13 cellular contexts compared by ENCODE assay signal in genomic region chr11:128298271-128298670, GRCh38.
DNase-seq lines count a peak whose midpoint lies in the region; ATAC-seq and TF ChIP-seq lines count a peak whose summit lies in the region.
"Had no signal": no experiment of that assay in that cellular context is flagged by ENCODE, and none has a peak within 500 bp of the region (broad histone marks: within the 10 kb centered on the region; RNA-seq: fewer than 3 reads in every experiment).

No MANE protein-coding gene starts in this region.

- DNase-seq in heart left ventricle (no peak), Right ventricle myocardium inferior (ENCODE audit: missing footprints) (no peak), upper lobe of right lung (no peak), endodermal cell (no peak), NCI-H1694 treated with DMSO at 0.1 percent for 48 hours (lab: John Stamatoyannopoulos, UW) (no peak), COR-L47 (lab: John Stamatoyannopoulos, UW) (no peak)
- no peak for DNase-seq in activated CD4-positive, alpha-beta memory T cell treated with anti-CD3 and anti-CD28 coated beads, Interleukin-2, amount 10 ng/mL, durations not matched to agents 7 days and 5 days
- no peak for DNase-seq in naive thymus-derived CD4-positive, alpha-beta T cell
- DNase-seq: BE2C, colonic mucosa, NCI-H345 had no signal

- POLR2A ChIA-PET in activated CD4-positive, alpha-beta memory T cell treated with anti-CD3 and anti-CD28 coated beads, Interleukin-2, amount 10 ng/mL, durations not matched to agents 7 days and 5 days (lab: Charles Lee): interaction anchor here (1.1 to 7.7 kb wide), 9 partner anchors 7 to 220 kb away, joined by 3 to 271 read pairs (median 64); no protein-coding TSS in a partner anchor
- POLR2A ChIA-PET in naive thymus-derived CD4-positive, alpha-beta T cell (lab: Charles Lee): interaction anchor here (0.6 to 21.1 kb wide), 17 partner anchors 8 to 332 kb away, joined by 3 to 691 read pairs (median 8); no protein-coding TSS in a partner anchor

- no peaks in the 10 kb centered on the region for H3K27me3 Mint-ChIP-seq in activated CD4-positive, alpha-beta memory T cell treated with anti-CD3 and anti-CD28 coated beads, Interleukin-2, amount 10 ng/mL, durations not matched to agents 7 days and 5 days
- H3K27me3 Mint-ChIP-seq in naive thymus-derived CD4-positive, alpha-beta T cell: no peaks in the 10 kb centered on the region
- H3K27me3 Mint-ChIP-seq in endodermal cell (ENCODE audit: insufficient read depth): no peaks in the 10 kb centered on the region

- TF ChIP-seq POLR2A in heart left ventricle (IDR thresholded peaks at IDR 0.05): no peak

- H3K9me3 Mint-ChIP-seq in activated CD4-positive, alpha-beta memory T cell treated with anti-CD3 and anti-CD28 coated beads, Interleukin-2, amount 10 ng/mL, durations not matched to agents 7 days and 5 days: peaks cover 8% of the 10 kb centered on the region
- H3K9me3 Mint-ChIP-seq in naive thymus-derived CD4-positive, alpha-beta T cell: peaks cover 0 to 8% (median 3%) of the 10 kb centered on the region in 11 donors
- no peaks in the 10 kb centered on the region for H3K9me3 Mint-ChIP-seq in endodermal cell
- H3K9me3 Mint-ChIP-seq: neural crest cell had no signal

- intact Hi-C loops in heart left ventricle (cut with DNase I): loop anchor here in 9 of 10 donors (5.0 to 10.0 kb wide), 12 partner anchors 34 to 539 kb away; no protein-coding TSS in a partner anchor
- intact Hi-C loops in Right ventricle myocardium inferior (cut with DNase I): no loop called here
- intact Hi-C loops in naive thymus-derived CD4-positive, alpha-beta T cell (cut with micrococcal nuclease): no loop called here
- intact Hi-C loops in upper lobe of right lung (cut with DNase I): loop anchor here (10.0 kb wide), 2 partner anchors 187 to 327 kb away; no protein-coding TSS in a partner anchor

- no peak for TF ChIP-seq CTCF in heart left ventricle (IDR thresholded peaks at IDR 0.05)
- no peak for TF ChIP-seq CTCF in upper lobe of right lung (IDR thresholded peaks at IDR 0.05)
- no peak for TF ChIP-seq CTCF in endodermal cell (conservative IDR thresholded peaks at IDR 0.05)

- H3K9ac ChIP-seq in endodermal cell (ENCODE audit: extremely low read depth, low read length, poor library complexity, severe bottlenecking): no peak overlapping the region

- H3K36me3 ChIP-seq in heart left ventricle (no peaks in the 10 kb centered on the region), upper lobe of right lung (no peaks in the 10 kb centered on the region), endodermal cell (ENCODE audit: control insufficient read depth, insufficient read depth, low read length) (no peaks in the 10 kb centered on the region)
- H3K36me3 ChIP-seq in naive thymus-derived CD4-positive, alpha-beta T cell (ENCODE audit: control insufficient read depth in 2 of 3, insufficient read depth in 3 of 3, low read length in 3 of 3): no peaks in the 10 kb centered on the region
- H3K36me3 ChIP-seq: BE2C, colonic mucosa had no signal

- ATAC-seq in heart left ventricle: no peak
- ATAC-seq in Right ventricle myocardium inferior: no peak
- no peak for ATAC-seq in naive thymus-derived CD4-positive, alpha-beta T cell
- no peak for ATAC-seq in upper lobe of right lung

- H3K4me3 Mint-ChIP-seq in activated CD4-positive, alpha-beta memory T cell treated with anti-CD3 and anti-CD28 coated beads, Interleukin-2, amount 10 ng/mL, durations not matched to agents 7 days and 5 days: no peak overlapping the region
- H3K4me3 Mint-ChIP-seq in naive thymus-derived CD4-positive, alpha-beta T cell: peak overlapping the region; percentile 59 to 97 (median 80)
- no peak overlapping the region for H3K4me3 Mint-ChIP-seq in endodermal cell
- H3K4me3 Mint-ChIP-seq: neural crest cell had no signal

- CTCF ChIA-PET in activated CD4-positive, alpha-beta memory T cell treated with anti-CD3 and anti-CD28 coated beads, Interleukin-2, amount 10 ng/mL, durations not matched to agents 7 days and 5 days (lab: Charles Lee): interaction anchor here (0.6 to 1.1 kb wide), 5 partner anchors 24 to 187 kb away, joined by 3 to 4 read pairs (median 3); no protein-coding TSS in a partner anchor
- CTCF ChIA-PET in naive thymus-derived CD4-positive, alpha-beta T cell (lab: Charles Lee): interaction anchor here (0.6 to 5.5 kb wide), 6 partner anchors 8 to 333 kb away, joined by 3 to 21 read pairs (median 4); no protein-coding TSS in a partner anchor

- H3K36me3 Mint-ChIP-seq in activated CD4-positive, alpha-beta memory T cell treated with anti-CD3 and anti-CD28 coated beads, Interleukin-2, amount 10 ng/mL, durations not matched to agents 7 days and 5 days (ENCODE audit: low read depth): peaks cover 40% of the 10 kb centered on the region
- H3K36me3 Mint-ChIP-seq in naive thymus-derived CD4-positive, alpha-beta T cell: peaks cover 0 to 39% (median 10%) of the 10 kb centered on the region in 5 donors
- no peaks in the 10 kb centered on the region for H3K36me3 Mint-ChIP-seq in endodermal cell (ENCODE audit: low read depth)

- peaks cover 3 to 59% (median 39%) of the 10 kb centered on the region in 12 donors for H3K4me1 ChIP-seq in heart left ventricle
- H3K4me1 ChIP-seq in naive thymus-derived CD4-positive, alpha-beta T cell (ENCODE audit: control insufficient read depth in 2 of 2, insufficient read depth in 2 of 2, low read length in 2 of 2): peaks cover 69 to 84% of the 10 kb centered on the region in 2 donors
- H3K4me1 ChIP-seq in upper lobe of right lung: peaks cover 25% of the 10 kb centered on the region
- H3K4me1 ChIP-seq in endodermal cell (ENCODE audit: control insufficient read depth, insufficient read depth, low read length): no peaks in the 10 kb centered on the region
- H3K4me1 ChIP-seq: colonic mucosa had no signal

- 70 to 94% (median 78%) methylated on average over 2 of the region's 2 CpGs for WGBS in heart left ventricle, 4 donors
- WGBS in endodermal cell (ENCODE audit: insufficient coverage in 1 of 2, insufficient read length in 1 of 2), 2 experiments: 93 to 100% methylated on average over 1 to 2 of the region's 2 CpGs

- H3K27ac ChIP-seq in heart left ventricle (peak overlapping the region in 11 of 12 donors; percentile 3 to 76 (median 51)), upper lobe of right lung (peak overlapping the region; percentile 28), endodermal cell (ENCODE audit: low read depth, low read length) (no peak overlapping the region)
- peak overlapping the region; percentile 98 for H3K27ac ChIP-seq in naive thymus-derived CD4-positive, alpha-beta T cell (ENCODE audit: low read depth, low read length)
- H3K27ac ChIP-seq: colonic mucosa, HL-60 had no signal

- H3K27me3 ChIP-seq in heart left ventricle (no peaks in the 10 kb centered on the region), upper lobe of right lung (no peaks in the 10 kb centered on the region), endodermal cell (ENCODE audit: control insufficient read depth, insufficient read depth, low read length, poor library complexity, severe bottlenecking) (no peaks in the 10 kb centered on the region)
- no peaks in the 10 kb centered on the region for H3K27me3 ChIP-seq in naive thymus-derived CD4-positive, alpha-beta T cell (ENCODE audit: control insufficient read depth in 2 of 2, insufficient read depth in 2 of 2, low read length in 2 of 2)
- H3K27me3 ChIP-seq: BE2C, colonic mucosa had no signal

- H3K4me1 Mint-ChIP-seq in activated CD4-positive, alpha-beta memory T cell treated with anti-CD3 and anti-CD28 coated beads, Interleukin-2, amount 10 ng/mL, durations not matched to agents 7 days and 5 days: peaks cover 80% of the 10 kb centered on the region
- H3K4me1 Mint-ChIP-seq in naive thymus-derived CD4-positive, alpha-beta T cell: peaks cover 48 to 92% (median 90%) of the 10 kb centered on the region in 7 donors
- H3K4me1 Mint-ChIP-seq in endodermal cell: peaks cover 1% of the 10 kb centered on the region

- peak overlapping the region; percentile 87 for H3K27ac Mint-ChIP-seq in activated CD4-positive, alpha-beta memory T cell treated with anti-CD3 and anti-CD28 coated beads, Interleukin-2, amount 10 ng/mL, durations not matched to agents 7 days and 5 days
- peak overlapping the region; percentile 92 to 100 (median 98) for H3K27ac Mint-ChIP-seq in naive thymus-derived CD4-positive, alpha-beta T cell
- no peak overlapping the region for H3K27ac Mint-ChIP-seq in endodermal cell

- no peaks in the 10 kb centered on the region for H3K9me3 ChIP-seq in heart left ventricle
- no peaks in the 10 kb centered on the region for H3K9me3 ChIP-seq in naive thymus-derived CD4-positive, alpha-beta T cell (ENCODE audit: control insufficient read depth in 2 of 3, low read length in 3 of 3)
- H3K9me3 ChIP-seq in upper lobe of right lung: no peaks in the 10 kb centered on the region
- H3K9me3 ChIP-seq in endodermal cell (ENCODE audit: control insufficient read depth, low read length): no peaks in the 10 kb centered on the region
- H3K9me3 ChIP-seq: BE2C, colonic mucosa had no signal

- H3K4me3 ChIP-seq in heart left ventricle (no peak overlapping the region), upper lobe of right lung (no peak overlapping the region), endodermal cell (ENCODE audit: low read length) (no peak overlapping the region)
- peak overlapping the region; percentile 20 for H3K4me3 ChIP-seq in naive thymus-derived CD4-positive, alpha-beta T cell (ENCODE audit: low read length)
- H3K4me3 ChIP-seq: colonic mucosa had no signal

Comparison
In these comparisons a context has a peak if more than half of its experiments do, and no peak if none do; other contexts are left out.
1. intact Hi-C loops: an anchor here in heart left ventricle (5.0 to 10.0 kb wide) and upper lobe of right lung (10.0 kb wide); none called in Right ventricle myocardium inferior and naive thymus-derived CD4-positive, alpha-beta T cell.
2. H3K4me3 Mint-ChIP-seq: peak in naive thymus-derived CD4-positive, alpha-beta T cell (10 of 10); none in activated CD4-positive, alpha-beta memory T cell treated with anti-CD3 and anti-CD28 coated beads, Interleukin-2, amount 10 ng/mL, durations not matched to agents 7 days and 5 days (single experiment) and endodermal cell (single experiment).